1 cellular context compared by ENCODE assay signal in the genomic region with DNA sequence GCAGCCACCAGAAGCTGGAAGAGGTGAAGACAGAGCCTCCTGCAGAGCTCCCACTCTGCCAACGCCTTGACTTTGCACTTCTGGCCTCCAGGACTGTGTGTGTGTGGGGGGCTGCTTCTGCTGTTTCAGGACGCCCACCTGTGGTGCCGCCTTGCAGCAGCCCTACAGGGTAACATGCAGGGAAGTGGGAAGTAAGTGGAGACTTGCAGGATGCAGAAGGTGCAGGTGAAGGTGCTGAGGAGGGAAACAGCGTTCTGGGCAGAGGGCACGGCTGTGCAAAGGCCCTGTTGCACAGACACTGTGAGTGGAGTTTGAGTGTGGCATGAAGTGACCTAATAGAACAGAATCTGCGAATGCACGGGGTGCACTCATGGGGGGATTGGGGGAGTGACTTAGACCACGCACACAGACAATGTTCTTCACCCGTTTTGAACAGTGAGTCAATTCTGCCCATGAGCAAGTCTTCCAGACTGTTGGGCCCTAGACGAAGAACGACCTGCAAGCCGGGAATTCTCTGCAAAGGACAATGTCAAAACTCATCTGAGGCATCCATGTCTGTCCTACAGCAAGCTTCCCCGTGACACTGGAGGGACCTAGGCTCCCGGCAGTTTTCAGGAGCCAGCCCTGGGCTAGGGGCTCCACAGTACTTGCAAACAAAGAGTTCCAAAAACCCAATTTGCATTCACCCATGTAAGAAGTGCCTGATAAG.
TF ChIP-seq lines count a peak whose summit lies in the region.

No MANE protein-coding gene starts in this region.

TF ChIP-seq in H1, 55 proteins besides CTCF, POLR2A, EP300 and RAD21 (continued from another document):
- TF ChIP-seq, protein P1, sequence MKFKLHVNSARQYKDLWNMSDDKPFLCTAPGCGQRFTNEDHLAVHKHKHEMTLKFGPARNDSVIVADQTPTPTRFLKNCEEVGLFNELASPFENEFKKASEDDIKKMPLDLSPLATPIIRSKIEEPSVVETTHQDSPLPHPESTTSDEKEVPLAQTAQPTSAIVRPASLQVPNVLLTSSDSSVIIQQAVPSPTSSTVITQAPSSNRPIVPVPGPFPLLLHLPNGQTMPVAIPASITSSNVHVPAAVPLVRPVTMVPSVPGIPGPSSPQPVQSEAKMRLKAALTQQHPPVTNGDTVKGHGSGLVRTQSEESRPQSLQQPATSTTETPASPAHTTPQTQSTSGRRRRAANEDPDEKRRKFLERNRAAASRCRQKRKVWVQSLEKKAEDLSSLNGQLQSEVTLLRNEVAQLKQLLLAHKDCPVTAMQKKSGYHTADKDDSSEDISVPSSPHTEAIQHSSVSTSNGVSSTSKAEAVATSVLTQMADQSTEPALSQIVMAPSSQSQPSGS (IDR thresholded peaks at IDR 0.05; ENCODE audit: low read length), result no peak
- TF ChIP-seq SP4 (IDR thresholded peaks at IDR 0.05; ENCODE audit: low read length) (no peak), CTBP2 (IDR thresholded peaks at IDR 0.05; ENCODE audit: borderline replicate concordance, insufficient read depth, insufficient read length, low read length) (no peak), KDM5A (IDR thresholded peaks at IDR 0.05; ENCODE audit: low read length) (no peak), PHF8 (conservative IDR thresholded peaks at IDR 0.05; ENCODE audit: low read depth, low read length) (no peak), YY1 (IDR thresholded peaks at IDR 0.05; ENCODE audit: low read depth, low read length) (no peak), NRF1 (IDR thresholded peaks at IDR 0.05; ENCODE audit: low read depth, low read length) (no peak), HDAC2 (IDR thresholded peaks at IDR 0.05; ENCODE audit: borderline replicate concordance in 1 of 2, low read depth in 2 of 2, low read length in 2 of 2) (no peak), SIX5 (IDR thresholded peaks at IDR 0.05; ENCODE audit: low read depth, low read length) (no peak), SAP30 (IDR thresholded peaks at IDR 0.05; ENCODE audit: insufficient read depth, insufficient replicate concordance, low read length) (no peak), BRCA1 (IDR thresholded peaks at IDR 0.05; ENCODE audit: low read depth, low read length) (no peak), CEBPB (IDR thresholded peaks at IDR 0.05; ENCODE audit: low read depth, low read length) (no peak), KDM1A (IDR thresholded peaks at IDR 0.05; ENCODE audit: borderline replicate concordance, low read length) (no peak), FOSL1 (IDR thresholded peaks at IDR 0.05; ENCODE audit: insufficient read depth, low read depth, low read length) (no peak)
- TF ChIP-seq, protein P2, sequence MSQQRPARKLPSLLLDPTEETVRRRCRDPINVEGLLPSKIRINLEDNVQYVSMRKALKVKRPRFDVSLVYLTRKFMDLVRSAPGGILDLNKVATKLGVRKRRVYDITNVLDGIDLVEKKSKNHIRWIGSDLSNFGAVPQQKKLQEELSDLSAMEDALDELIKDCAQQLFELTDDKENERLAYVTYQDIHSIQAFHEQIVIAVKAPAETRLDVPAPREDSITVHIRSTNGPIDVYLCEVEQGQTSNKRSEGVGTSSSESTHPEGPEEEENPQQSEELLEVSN (IDR thresholded peaks at IDR 0.05), result no peak
- TF ChIP-seq, protein P3, sequence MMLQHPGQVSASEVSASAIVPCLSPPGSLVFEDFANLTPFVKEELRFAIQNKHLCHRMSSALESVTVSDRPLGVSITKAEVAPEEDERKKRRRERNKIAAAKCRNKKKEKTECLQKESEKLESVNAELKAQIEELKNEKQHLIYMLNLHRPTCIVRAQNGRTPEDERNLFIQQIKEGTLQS (IDR thresholded peaks at IDR 0.05; ENCODE audit: insufficient read depth, low read depth, low read length), result no peak
